8 cellular contexts compared by ENCODE assay signal in genomic region chr17:7484067-7484963, GRCh38. TPM values are rescaled to one million over a fixed set of nuclear protein-coding genes. Genes with fewer than 3 reads are reported as not detected.
DNase-seq lines count a peak whose midpoint lies in the region; ATAC-seq, FAIRE-seq and TF ChIP-seq lines count a peak whose summit lies in the region.

POLR2A (plus strand) TSS chr17:7484366.

- intact Hi-C loops in heart right ventricle (cut with DNase I) (loop anchor here in 4 of 10 donors (1.0 to 10.0 kb wide), 7 partner anchors 47 to 134 kb away; partner anchors contain the start of genes KCTD11 (in 2 of the 4), SENP3 (in 2 of the 4), TMEM95 (in 1 of the 4) and TNFSF13 (in 1 of the 4)), posterior vena cava (cut with DNase I) (no loop called here), upper lobe of right lung (cut with DNase I) (no loop called here)

- peak; percentile 52 for ATAC-seq in HG02852 (IDR thresholded peaks at IDR 0.05; ENCODE audit: unreplicated experiment)
- ATAC-seq in heart right ventricle, result peak; percentile 84 to 93 (median 88)
- ATAC-seq in upper lobe of right lung, result peak; percentile 91

- TF ChIP-seq POLR2A in GM12891 (IDR thresholded peaks at IDR 0.05; ENCODE audit: low read depth, low read length), result peak; percentile 100

- DNase-seq in GM12891 (ENCODE audit: insufficient read length, low spot score), result peak; percentile 97
- DNase-seq in NCI-H146 (lab: John Stamatoyannopoulos, UW), result peak; percentile 97
- peak; percentile 92 to 98 (median 96) for DNase-seq in T-helper 1 cell
- DNase-seq in amniotic epithelial cell (ENCODE audit: low read depth), result peak; percentile 97
- DNase-seq in heart right ventricle, result peak; percentile 98 to 99
- peak; percentile 99 for DNase-seq in posterior vena cava (ENCODE audit: low spot score)
- DNase-seq in upper lobe of right lung, result peak; percentile 99

- H3K9me3 ChIP-seq in heart right ventricle (no peaks in the 10 kb centered on the region), upper lobe of right lung (no peaks in the 10 kb centered on the region)

- H3K4me3 ChIP-seq in heart right ventricle, result peak within 1 kb of the TSS; percentile 55 to 87 (median 68)
- peak within 1 kb of the TSS; percentile 78 for H3K4me3 ChIP-seq in upper lobe of right lung

- FAIRE-seq in GM12891 (lab: Jason Lieb, UNC), result peak; percentile 99

- H3K36me3 ChIP-seq in heart right ventricle, result peaks cover 0 to 3% (median 0%) of the 10 kb centered on the region in 9 donors
- H3K36me3 ChIP-seq in upper lobe of right lung, result peaks cover 5% of the 10 kb centered on the region

- H3K4me1 ChIP-seq in heart right ventricle (peaks cover 22 to 78% (median 60%) of the 10 kb centered on the region in 9 donors), upper lobe of right lung (peaks cover 43% of the 10 kb centered on the region)

- H3K27me3 ChIP-seq in heart right ventricle, result no peaks in the 10 kb centered on the region
- H3K27me3 ChIP-seq in upper lobe of right lung, result no peaks in the 10 kb centered on the region

- 0% methylated on average over 68 of the region's 68 CpGs for WGBS in heart right ventricle, 2 donors

- peak within 1 kb of the TSS; percentile 91 to 100 (median 100) for H3K27ac ChIP-seq in heart right ventricle
- peak within 1 kb of the TSS; percentile 100 for H3K27ac ChIP-seq in upper lobe of right lung

- peak in 2 of 9 donors; percentile 25 to 46 for TF ChIP-seq CTCF in heart right ventricle (IDR thresholded peaks at IDR 0.05)
- no peak for TF ChIP-seq CTCF in upper lobe of right lung (IDR thresholded peaks at IDR 0.05)

TF ChIP-seq in GM12891, 5 proteins besides CTCF, POLR2A, EP300 and RAD21:
- TF ChIP-seq POU2F2 (IDR thresholded peaks at IDR 0.05; ENCODE audit: low read depth, low read length) (peak; percentile 100), SPI1 (IDR thresholded peaks at IDR 0.05; ENCODE audit: low read depth, low read length) (peak; percentile 1; the same call in 1 of the 2 replicates), TAF1 (IDR thresholded peaks at IDR 0.05; ENCODE audit: low read depth, low read length) (peak; percentile 100), PAX5 (IDR thresholded peaks at IDR 0.05; ENCODE audit: insufficient read depth, low read length, severe bottlenecking) (peak; percentile 5), POLR2AphosphoS5 (IDR thresholded peaks at IDR 0.05; ENCODE audit: low read depth, low read length) (peak; percentile 100)

RNA-seq across cellular contexts. Expression of gene POLR2A, which starts in this region (rescaled TPM):
- 59.8 TPM for polyA plus RNA-seq in GM12891 (2012; ENCODE audit: low read depth, missing spikeins)
- 10 to 100 TPM; 40.5 to 61.7 (median 48.8) TPM for total RNA-seq in heart right ventricle
- 10 to 100 TPM in 1 of 2 donors, 1 to 10 TPM in 1; 8.4 to 24.7 TPM for polyA plus RNA-seq in heart right ventricle
- total RNA-seq in posterior vena cava, result 10 to 100 TPM; 65.5 to 70.0 TPM
- 105 TPM for total RNA-seq in upper lobe of right lung

Comparison
In these comparisons a context has a peak if more than half of its experiments do, and no peak if none do; other contexts are left out.
1. Peak in every context shown above with its lines: DNase-seq, ATAC-seq, H3K4me3 ChIP-seq and H3K27ac ChIP-seq.